29 cellular contexts compared by ENCODE assay signal in the genomic region with DNA sequence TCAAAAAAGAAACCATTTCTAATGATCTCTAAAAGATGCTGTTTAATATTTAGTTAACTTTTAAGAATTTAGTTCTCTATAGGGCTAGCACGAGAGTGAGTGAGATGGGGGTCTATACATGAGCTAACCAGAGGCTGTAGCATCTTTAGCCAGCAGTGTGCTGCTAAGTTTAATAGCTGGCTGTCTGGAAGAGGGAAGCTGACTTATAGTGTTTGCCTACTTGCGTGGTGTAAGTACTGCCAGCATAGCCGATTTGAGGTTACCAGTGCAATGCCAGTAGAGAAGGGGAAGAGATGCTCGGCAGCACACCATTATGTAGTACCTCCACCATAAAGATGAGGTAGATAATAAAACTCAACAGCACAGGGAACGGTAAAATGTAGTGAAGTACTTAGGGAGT. TPM values are rescaled to one million over a fixed set of nuclear protein-coding genes. Genes with fewer than 3 reads are reported as not detected.
DNase-seq lines count a peak whose midpoint lies in the region; FAIRE-seq and TF ChIP-seq lines count a peak whose summit lies in the region.
"Had no signal": no experiment of that assay in that cellular context is flagged by ENCODE, and none has a peak within 500 bp of the region (broad histone marks: within the 10 kb centered on the region; RNA-seq: fewer than 3 reads in every experiment).

No MANE protein-coding gene starts in this region.

- H2BK15ac ChIP-seq in mesendoderm (replicated peaks; ENCODE audit: low read depth) = no peak overlapping the region

- no peak overlapping the region for H3K18ac ChIP-seq in mesendoderm (ENCODE audit: low read length)

- peaks cover 29% of the 10 kb centered on the region for H3K4me1 ChIP-seq in Loucy (ENCODE audit: insufficient read depth, low read length, poor library complexity, severe bottlenecking)
- no peaks in the 10 kb centered on the region for H3K4me1 ChIP-seq in endodermal cell (ENCODE audit: control insufficient read depth, insufficient read depth, low read length)
- H3K4me1 ChIP-seq in mesendoderm (ENCODE audit: control insufficient read depth, low read depth, low read length) = no peaks in the 10 kb centered on the region
- H3K4me1 ChIP-seq: testis, vagina had no signal

- no peak overlapping the region for H4K5ac ChIP-seq in mesendoderm (ENCODE audit: low read length)

- H3K56ac ChIP-seq in mesendoderm (ENCODE audit: low read length) = no peak overlapping the region

- H3K36me3 ChIP-seq in Loucy (ENCODE audit: insufficient read depth, low read length) (peaks cover 11% of the 10 kb centered on the region; the same call in 1 of the 2 replicates), endodermal cell (ENCODE audit: control insufficient read depth, insufficient read depth, low read length) (no peaks in the 10 kb centered on the region), mesendoderm (ENCODE audit: control insufficient read depth, insufficient read depth, low read length) (no peaks in the 10 kb centered on the region)
- H3K36me3 ChIP-seq: vagina had no signal

- no peaks in the 10 kb centered on the region for H3K36me3 Mint-ChIP-seq in T-helper 2 cell treated with Interferon-gamma antibody and Interleukin-4, amounts not matched to agents 5 μg/mL and 100 μg/mL, for 36 hours (ENCODE audit: low read depth)
- H3K36me3 Mint-ChIP-seq in endodermal cell (ENCODE audit: low read depth) = no peaks in the 10 kb centered on the region
- H3K36me3 Mint-ChIP-seq in osteocyte (ENCODE audit: unreplicated experiment) = no peaks in the 10 kb centered on the region

- H4K8ac ChIP-seq in mesendoderm (ENCODE audit: low read depth, low read length) = no peak overlapping the region

- H2BK120ac ChIP-seq in mesendoderm (ENCODE audit: low read depth, low read length) = no peak overlapping the region

- H3K4me1 Mint-ChIP-seq in T-helper 2 cell treated with Interferon-gamma antibody and Interleukin-4, amounts not matched to agents 5 μg/mL and 100 μg/mL, for 36 hours (ENCODE audit: low read depth) = peaks cover 38% of the 10 kb centered on the region
- H3K4me1 Mint-ChIP-seq in endodermal cell (no peaks in the 10 kb centered on the region), osteocyte (ENCODE audit: unreplicated experiment) (peaks cover 12% of the 10 kb centered on the region)
- H3K4me1 Mint-ChIP-seq: activated T-helper 17 cell treated with anti-CD3 and anti-CD28 coated beads, Interleukin-2, amount 50 U/mL, for 72 hours had no signal

- no peak overlapping the region for H3K4ac ChIP-seq in mesendoderm (ENCODE audit: low read depth, low read length)

- H3K27ac ChIP-seq in endodermal cell (ENCODE audit: low read depth, low read length) (peak overlapping the region; percentile 41), mesendoderm (ENCODE audit: low read depth, low read length) (no peak overlapping the region)
- H3K27ac ChIP-seq: testis, vagina had no signal

- no peak for DNase-seq in T-helper 2 cell treated with Interferon-gamma antibody and Interleukin-4, amounts not matched to agents 5 μg/mL and 100 μg/mL, for 36 hours (ENCODE audit: low spot score)
- no peak for DNase-seq in T-helper 2 cell
- DNase-seq in endodermal cell = no peak
- DNase-seq in osteocyte (ENCODE audit: extremely low spot score, unreplicated experiment) = peak; percentile 13
- no peak for DNase-seq in D721Med (ENCODE audit: insufficient read length, low spot score)
- no peak for DNase-seq in NK-92 (lab: John Stamatoyannopoulos, UW; ENCODE audit: unreplicated experiment)
- no peak for DNase-seq in mesendoderm
- DNase-seq: activated CD4-positive, alpha-beta T cell treated with anti-CD3 and anti-CD28 coated beads, Interleukin-2, amount 50 U/mL, for 4 hours; activated CD8-positive, alpha-beta memory T cell treated with anti-CD3 and anti-CD28 coated beads, Interleukin-2, amount 50 U/mL, for 4 hours; caudate nucleus; CD4-positive, alpha-beta T cell; cortex of kidney; effector memory CD8-positive, alpha-beta T cell; GOT3; head of caudate nucleus; left ventricle myocardium superior; MM.1S; NCI-H1436 treated with DMSO at 0.1 percent for 48 hours; NCI-H2107; NCI-H446; NCI-H82; OCI-M1; stimulated activated naive CD8-positive, alpha-beta T cell treated with anti-CD3 and anti-CD28 coated beads, Interleukin-15, Interleukin-2, amounts not matched to agents 100 U/mL and 50 U/mL, for 24 hours; T-helper 9 cell; testis had no signal

- H4K20me1 ChIP-seq in Loucy (ENCODE audit: insufficient read depth, low read length, poor library complexity, severe bottlenecking) = no peaks in the 10 kb centered on the region

- H3K27ac Mint-ChIP-seq in T-helper 2 cell treated with Interferon-gamma antibody and Interleukin-4, amounts not matched to agents 5 μg/mL and 100 μg/mL, for 36 hours = peak overlapping the region; percentile 60
- H3K27ac Mint-ChIP-seq in endodermal cell (no peak overlapping the region), osteocyte (ENCODE audit: unreplicated experiment) (peak overlapping the region; percentile 70)
- H3K27ac Mint-ChIP-seq: activated T-helper 17 cell treated with anti-CD3 and anti-CD28 coated beads, Interleukin-2, amount 50 U/mL, for 72 hours; CD4-positive, alpha-beta T cell had no signal

- H3K79me2 ChIP-seq in Loucy (ENCODE audit: insufficient read depth, low read length) (no peaks in the 10 kb centered on the region), mesendoderm (ENCODE audit: control insufficient read depth, insufficient read depth, low read length) (no peaks in the 10 kb centered on the region)

- no peak for TF ChIP-seq CTCF in Loucy (conservative IDR thresholded peaks at IDR 0.05; ENCODE audit: low read length)
- TF ChIP-seq CTCF in endodermal cell (conservative IDR thresholded peaks at IDR 0.05) = no peak
- no peak for TF ChIP-seq CTCF in osteocyte (IDR thresholded peaks at IDR 0.05)
- TF ChIP-seq CTCF in D721Med (IDR thresholded peaks at IDR 0.05; ENCODE audit: insufficient read depth, missing control alignments) = no peak

- H3K4me3 Mint-ChIP-seq in T-helper 2 cell treated with Interferon-gamma antibody and Interleukin-4, amounts not matched to agents 5 μg/mL and 100 μg/mL, for 36 hours = no peak overlapping the region
- H3K4me3 Mint-ChIP-seq in endodermal cell (no peak overlapping the region), osteocyte (ENCODE audit: unreplicated experiment) (no peak overlapping the region)
- H3K4me3 Mint-ChIP-seq: activated T-helper 17 cell treated with anti-CD3 and anti-CD28 coated beads, Interleukin-2, amount 50 U/mL, for 72 hours; CD4-positive, alpha-beta T cell; effector memory CD8-positive, alpha-beta T cell had no signal

- H3K9me3 ChIP-seq in Loucy (ENCODE audit: insufficient read depth, low read depth, low read length) = no peaks in the 10 kb centered on the region
- H3K9me3 ChIP-seq in endodermal cell (ENCODE audit: control insufficient read depth, low read length) = no peaks in the 10 kb centered on the region
- H3K9me3 ChIP-seq: testis, vagina had no signal

- peak overlapping the region; percentile 15 for H3K4me2 ChIP-seq in Loucy (ENCODE audit: low read depth, low read length, poor library complexity, severe bottlenecking)
- H3K4me2 ChIP-seq in mesendoderm (ENCODE audit: low read length) = no peak overlapping the region

- H3K23ac ChIP-seq in mesendoderm (ENCODE audit: low read length) = no peak overlapping the region

- no peak overlapping the region for H2AFZ ChIP-seq in Loucy (ENCODE audit: low read length)

- H2BK5ac ChIP-seq in mesendoderm (ENCODE audit: low read length) = no peak overlapping the region

- H3K27me3 Mint-ChIP-seq in T-helper 2 cell treated with Interferon-gamma antibody and Interleukin-4, amounts not matched to agents 5 μg/mL and 100 μg/mL, for 36 hours (ENCODE audit: low read depth) = no peaks in the 10 kb centered on the region
- H3K27me3 Mint-ChIP-seq in endodermal cell (ENCODE audit: insufficient read depth) (no peaks in the 10 kb centered on the region), osteocyte (ENCODE audit: unreplicated experiment) (no peaks in the 10 kb centered on the region)
- H3K27me3 Mint-ChIP-seq: activated T-helper 17 cell treated with anti-CD3 and anti-CD28 coated beads, Interleukin-2, amount 50 U/mL, for 72 hours; CD4-positive, alpha-beta T cell; effector memory CD8-positive, alpha-beta T cell had no signal

- no peaks in the 10 kb centered on the region for H3K9me3 Mint-ChIP-seq in T-helper 2 cell treated with Interferon-gamma antibody and Interleukin-4, amounts not matched to agents 5 μg/mL and 100 μg/mL, for 36 hours
- H3K9me3 Mint-ChIP-seq in endodermal cell = no peaks in the 10 kb centered on the region
- no peaks in the 10 kb centered on the region for H3K9me3 Mint-ChIP-seq in osteocyte (ENCODE audit: unreplicated experiment)
- H3K9me3 Mint-ChIP-seq: activated T-helper 17 cell treated with anti-CD3 and anti-CD28 coated beads, Interleukin-2, amount 50 U/mL, for 72 hours; CD4-positive, alpha-beta T cell; effector memory CD8-positive, alpha-beta T cell had no signal

- no peak for FAIRE-seq in D721Med (lab: Jason Lieb, UNC)
- FAIRE-seq: keratinocyte had no signal

- no peak overlapping the region for H2AK5ac ChIP-seq in mesendoderm (ENCODE audit: low read length)

- H3K79me1 ChIP-seq in mesendoderm (ENCODE audit: low read length) = no peaks in the 10 kb centered on the region

- no peaks in the 10 kb centered on the region for H3K9me2 ChIP-seq in Loucy (replicated peaks; ENCODE audit: low read depth, low read length)

- WGBS in endodermal cell (ENCODE audit: insufficient coverage in 1 of 2, insufficient read length in 1 of 2), 2 experiments = 87 to 100% methylated on average over 2 to 5 of the region's 5 CpGs
- no CpG with 5 or more reads among the region's 5 CpGs for WGBS in mesendoderm (ENCODE audit: extremely low coverage, insufficient coverage, low lambda C conversion rate)

- H3F3A ChIP-seq in Loucy (ENCODE audit: low read depth) = no peaks in the 10 kb centered on the region

- H3K27me3 ChIP-seq in Loucy (ENCODE audit: insufficient read depth, low read length, poor library complexity, severe bottlenecking) (no peaks in the 10 kb centered on the region), endodermal cell (ENCODE audit: control insufficient read depth, insufficient read depth, low read length, poor library complexity, severe bottlenecking) (no peaks in the 10 kb centered on the region), mesendoderm (ENCODE audit: insufficient read depth, low read length, poor library complexity) (no peaks in the 10 kb centered on the region)
- H3K27me3 ChIP-seq: testis, vagina had no signal

- H3K4me3 ChIP-seq in Loucy (ENCODE audit: low read length, poor library complexity, severe bottlenecking) (no peak overlapping the region), endodermal cell (ENCODE audit: low read length) (no peak overlapping the region), mesendoderm (ENCODE audit: low read length) (no peak overlapping the region)
- H3K4me3 ChIP-seq: testis, vagina had no signal

- H3K9ac ChIP-seq in Loucy (ENCODE audit: low read depth, low read length, poor library complexity, severe bottlenecking) (peak overlapping the region; percentile 13), endodermal cell (ENCODE audit: extremely low read depth, low read length, poor library complexity, severe bottlenecking) (no peak overlapping the region), mesendoderm (ENCODE audit: low read length) (no peak overlapping the region)

RNA-seq across cellular contexts. Expression of a gene that starts 47.1 kb away (rescaled TPM):
- total RNA-seq in endodermal cell (10 to 100 TPM in 1 of 2 donors, 1 to 10 TPM in 1; 6.2 to 10.8 TPM), osteocyte (6.4 and 8.6 TPM in 2 replicates)
- 22.2 TPM for polyA plus RNA-seq in endodermal cell (2013, experiment 1 of 2)
- polyA plus RNA-seq in endodermal cell (2013, experiment 2 of 2) = 19.4 TPM
- polyA plus RNA-seq in mesendoderm (2013, experiment 1 of 2) = 16.9 TPM
- 17.2 TPM for polyA plus RNA-seq in mesendoderm (2013, experiment 2 of 2)
